In genomic region chr6:141598487-141598886, GRCh38 we compare ENCODE assay signal across 15 cellular contexts.
A peak's percentile ranks its signal among the peaks of the same experiment; 100 is the strongest.
DNase-seq lines count a peak whose midpoint lies in the region; ATAC-seq and TF ChIP-seq lines count a peak whose summit lies in the region.
"Had no signal": no experiment of that assay in that cellular context is flagged by ENCODE, and none has a peak within 500 bp of the region (broad histone marks: within the 10 kb centered on the region; RNA-seq: fewer than 3 reads in every experiment).

No MANE protein-coding gene starts in this region.

- ATAC-seq in GM19463 (IDR thresholded peaks at IDR 0.05; ENCODE audit: unreplicated experiment) (no peak), GM21619 (IDR thresholded peaks at IDR 0.05; ENCODE audit: unreplicated experiment) (no peak)
- ATAC-seq: left cardiac atrium had no signal

- peak; percentile 9 for DNase-seq in AG10803 (ENCODE audit: low read depth)
- peak; percentile 43 for DNase-seq in LHCN-M2 (ENCODE audit: low read depth)
- DNase-seq in cardiac fibroblast (ENCODE audit: low read depth in 2 of 2), result peak; percentile 12 to 48
- peak; percentile 67 for DNase-seq in iris pigment epithelial cell (ENCODE audit: low read depth)
- DNase-seq in HUDEP-2 (lab: John Stamatoyannopoulos, UW; ENCODE audit: unreplicated experiment in 76 of 76), result no peak
- no peak for DNase-seq in DMS153 (lab: John Stamatoyannopoulos, UW)
- DNase-seq: aorta, COR-L47, erythroblast, left cardiac atrium, NCI-H1048, NCI-H2081 treated with DMSO at 0.1 percent for 48 hours had no signal

- TF ChIP-seq CTCF in AG10803 (conservative IDR thresholded peaks at IDR 0.05; ENCODE audit: low read length) (no peak), cardiac fibroblast (IDR thresholded peaks at IDR 0.05; ENCODE audit: low read depth, low read length) (no peak)

- H3K4me3 ChIP-seq in AG10803 (ENCODE audit: low read length), result no peak overlapping the region
- no peak overlapping the region for H3K4me3 ChIP-seq in cardiac fibroblast (replicated peaks in 1 of 2; ENCODE audit: low read depth in 2 of 2, low read length in 2 of 2)
- H3K4me3 ChIP-seq: hepatocyte had no signal

Comparison
In these comparisons a context has a peak if more than half of its experiments do, and no peak if none do; other contexts are left out.
1. DNase-seq: peak in AG10803 (single experiment), LHCN-M2 (single experiment), cardiac fibroblast (2 of 2) and iris pigment epithelial cell (single experiment); none in HUDEP-2 (0 of 76) and DMS153 (single experiment).